In genomic region chr19:33225458-33225925, GRCh38 we compare ENCODE assay signal across 10 cellular contexts. TPM values are rescaled to one million over a fixed set of nuclear protein-coding genes. Genes with fewer than 3 reads are reported as not detected.
A peak's percentile ranks its signal among the peaks of the same experiment; 100 is the strongest.
DNase-seq lines count a peak whose midpoint lies in the region; ATAC-seq, FAIRE-seq and TF ChIP-seq lines count a peak whose summit lies in the region.
"Had no signal": no experiment of that assay in that cellular context is flagged by ENCODE, and none has a peak within 500 bp of the region (broad histone marks: within the 10 kb centered on the region; RNA-seq: fewer than 3 reads in every experiment).

Gene SLC7A10 (minus strand): TSS chr19:33225850. CDS start chr19:33225703, 147 bp downstream.

- H3K79me2 ChIP-seq in SK-N-SH (ENCODE audit: insufficient read depth) (no peaks in the 10 kb centered on the region), mammary epithelial cell (ENCODE audit: insufficient read depth, low read length) (no peaks in the 10 kb centered on the region)

- no TSS peak for BruUV-seq in mammary epithelial cell (replicated peaks; lab: Mats Ljungman, UMichigan)

- dilution Hi-C loops in mammary epithelial cell (cut with HindIII; ENCODE audit: low sequenced_read_pairs), result loop anchor here (25.0 kb wide), 1 partner anchor 187 kb away; no protein-coding TSS in a partner anchor

- ATAC-seq in SK-N-SH treated with all-trans-retinoic acid at 6 μM for 48 hours, result no peak; the same call in 2 of the 3 replicates
- ATAC-seq in right lobe of liver, result peak in 1 of 4 donors; percentile 29
- no peak for ATAC-seq in HG02642 (IDR thresholded peaks at IDR 0.05; ENCODE audit: poor library complexity, unreplicated experiment)

- H3K4me2 ChIP-seq in SK-N-SH (0 out of 2 replicates have a peak within 1 kb of the TSS, but pooled peaks have one; percentile 15), mammary epithelial cell (ENCODE audit: insufficient read depth, low read depth, low read length) (peak within 1 kb of the TSS; percentile 56)

- no peak for TF ChIP-seq POLR2A in right lobe of liver (IDR thresholded peaks at IDR 0.05)
- no peak for TF ChIP-seq POLR2A in stomach (IDR thresholded peaks at IDR 0.05)

- CTCF ChIA-PET in SK-N-SH (lab: Yijun Ruan, JAX), result interaction anchor here (1.0 to 5.0 kb wide), 4 partner anchors 10 to 181 kb away, joined by 3 to 34 read pairs (median 4); no protein-coding TSS in a partner anchor
- CTCF ChIA-PET in mammary epithelial cell (lab: Charles Lee; ENCODE audit: low non-redundant PET), result no interaction called here

- FAIRE-seq in D721Med (lab: Jason Lieb, UNC), result no peak

- H3K36me3 ChIP-seq in SK-N-SH (replicated peaks in 1 of 2; ENCODE audit: control insufficient read depth in 1 of 2, insufficient read depth in 2 of 2, low read length in 1 of 2) (no peaks in the 10 kb centered on the region), mammary epithelial cell (ENCODE audit: insufficient read depth, low read length) (no peaks in the 10 kb centered on the region), right lobe of liver (no peaks in the 10 kb centered on the region), stomach (no peaks in the 10 kb centered on the region)

- TF ChIP-seq EP300 in SK-N-SH (IDR thresholded peaks at IDR 0.05; ENCODE audit: borderline replicate concordance in 1 of 2, low read depth in 1 of 2, low read length in 1 of 2) (no peak), stomach (IDR thresholded peaks at IDR 0.05) (no peak)

- peak within 1 kb of the TSS in 1 of 2 experiments; percentile 22; a peak in 1 of 4 replicates for H3K4me3 ChIP-seq in SK-N-SH (ENCODE audit: low read depth in 2 of 2, low read length in 1 of 2)
- no peak within 1 kb of the TSS for H3K4me3 ChIP-seq in mammary epithelial cell (replicated peaks in 1 of 3; ENCODE audit: insufficient read depth in 1 of 3, low read depth in 2 of 3, low read length in 3 of 3)
- peak within 1 kb of the TSS in 2 of 3 donors; percentile 7 to 21 for H3K4me3 ChIP-seq in right lobe of liver
- peak within 1 kb of the TSS; percentile 29 to 54 (median 40) for H3K4me3 ChIP-seq in stomach

- H3K9me3 ChIP-seq in SK-N-SH, result 0 out of 2 replicates have a peak, but pooled peaks cover 9% of the 10 kb centered on the region
- H3K9me3 ChIP-seq in mammary epithelial cell (replicated peaks; ENCODE audit: insufficient read depth, low read length), result peaks cover 7% of the 10 kb centered on the region
- peaks cover 0 to 11% (median 3%) of the 10 kb centered on the region in 4 donors for H3K9me3 ChIP-seq in right lobe of liver
- H3K9me3 ChIP-seq in stomach, result peaks cover 9 to 31% (median 29%) of the 10 kb centered on the region in 4 donors

- TF ChIP-seq RAD21 in SK-N-SH (IDR thresholded peaks at IDR 0.05; ENCODE audit: low read length), result no peak

- no peak within 1 kb of the TSS for H3K9ac ChIP-seq in SK-N-SH
- H3K9ac ChIP-seq in mammary epithelial cell (ENCODE audit: insufficient read depth, low read length), result no peak within 1 kb of the TSS

- no peaks in the 10 kb centered on the region for H4K20me1 ChIP-seq in SK-N-SH (ENCODE audit: insufficient read depth)
- no peaks in the 10 kb centered on the region for H4K20me1 ChIP-seq in mammary epithelial cell (ENCODE audit: insufficient read depth, low read length)

- 0% methylated on average over 8 of the region's 62 CpGs for WGBS in SK-N-SH (ENCODE audit: low lambda C conversion rate)
- whole genome bisulfite sequencing in mammary epithelial cell (ENCODE audit: low coverage, missing lambda C conversion rate), result 17% methylated on average over 18 of the region's 62 CpGs
- 3% methylated on average over 21 of the region's 62 CpGs for WGBS in right lobe of liver (ENCODE audit: insufficient coverage, low coverage, low lambda C conversion rate, missing lambda C conversion rate)
- 0 to 13% (median 5%) methylated on average over 15 to 62 of the region's 62 CpGs for WGBS in stomach, 5 donors

- H3K9me2 ChIP-seq in SK-N-SH, result no peaks in the 10 kb centered on the region

- in situ Hi-C loops in mammary epithelial cell (cut with MboI; ENCODE audit: low sequenced_read_pairs in 2 of 2), result loop anchor here in 1 of 2 donors (25.0 kb wide), 1 partner anchor 537 kb away; no protein-coding TSS in a partner anchor

- no peak within 1 kb of the TSS for H3K27ac ChIP-seq in SK-N-SH (ENCODE audit: low read depth in 2 of 2, low read length in 1 of 2)
- H3K27ac ChIP-seq in mammary epithelial cell (ENCODE audit: insufficient read depth, low read depth, low read length), result no peak within 1 kb of the TSS
- H3K27ac ChIP-seq in right lobe of liver, result no peak within 1 kb of the TSS
- H3K27ac ChIP-seq in stomach, result no peak within 1 kb of the TSS

- intact Hi-C loops in mammary epithelial cell (cut with micrococcal nuclease) (no loop called here), right lobe of liver (cut with DNase I) (no loop called here), stomach (cut with DNase I; ENCODE audit: low total_unique reads) (no loop called here)

- H3F3A ChIP-seq in SK-N-SH (replicated peaks; ENCODE audit: insufficient read depth), result no peaks in the 10 kb centered on the region

- POLR2A ChIA-PET in SK-N-SH (lab: Yijun Ruan, JAX), result interaction anchor here (1.4 kb wide), 1 partner anchor 148 kb away, joined by 5 read pairs; the partner anchor contains the start of gene CEBPG

- H3K4me1 ChIP-seq in SK-N-SH (ENCODE audit: control insufficient read depth in 1 of 2, insufficient read depth in 2 of 2, low read depth in 1 of 2, low read length in 1 of 2), result no peaks in the 10 kb centered on the region; a peak in 1 of 4 replicates
- H3K4me1 ChIP-seq in mammary epithelial cell (ENCODE audit: insufficient read depth, low read length), result no peaks in the 10 kb centered on the region
- peaks cover 0 to 3% (median 0%) of the 10 kb centered on the region in 4 donors for H3K4me1 ChIP-seq in right lobe of liver
- H3K4me1 ChIP-seq in stomach, result peaks cover 8 to 25% (median 24%) of the 10 kb centered on the region in 4 donors

- peak; percentile 83 for DNase-seq in SK-N-SH
- no peak for DNase-seq in mammary epithelial cell
- no peak for DNase-seq in right lobe of liver
- no peak for DNase-seq in stomach
- DNase-seq in stimulated activated naive CD4-positive, alpha-beta T cell (lab: John Stamatoyannopoulos, UW), result no peak
- DNase-seq in D721Med (ENCODE audit: insufficient read length, low spot score), result no peak
- DNase-seq: Karpas-422, SHP77 treated with DMSO at 0.1 percent for 48 hours had no signal

- H2AFZ ChIP-seq in SK-N-SH (ENCODE audit: low read depth), result no peak within 1 kb of the TSS
- peak within 1 kb of the TSS; percentile 17 for H2AFZ ChIP-seq in mammary epithelial cell (ENCODE audit: low read depth, low read length)

- H3K27me3 ChIP-seq in SK-N-SH (ENCODE audit: insufficient read depth), result peaks cover 38% of the 10 kb centered on the region
- H3K27me3 ChIP-seq in mammary epithelial cell (ENCODE audit: insufficient read depth, low read length), result peaks cover 25% of the 10 kb centered on the region
- peaks cover 0 to 9% of the 10 kb centered on the region in 2 donors for H3K27me3 ChIP-seq in right lobe of liver
- H3K27me3 ChIP-seq in stomach, result peaks cover 9 to 90% (median 38%) of the 10 kb centered on the region in 3 donors

- TF ChIP-seq CTCF in SK-N-SH (IDR thresholded peaks at IDR 0.05) (no peak), mammary epithelial cell (conservative IDR thresholded peaks at IDR 0.05 in 1 of 2, IDR thresholded peaks at IDR 0.05 in 1 of 2; ENCODE audit: extremely low read depth in 1 of 2, insufficient read depth in 1 of 2, low read depth in 1 of 2, low read length in 2 of 2) (no peak), right lobe of liver (IDR thresholded peaks at IDR 0.05) (no peak), stomach (IDR thresholded peaks at IDR 0.05) (no peak), D721Med (IDR thresholded peaks at IDR 0.05; ENCODE audit: insufficient read depth, missing control alignments) (no peak)

TF ChIP-seq in SK-N-SH, 30 proteins besides CTCF, POLR2A, EP300 and RAD21:
- TF ChIP-seq NRF1 (IDR thresholded peaks at IDR 0.05; ENCODE audit: low read depth, low read length) (peak; percentile 26; the same call in 1 of the 2 replicates), FOXJ3 (CRISPR knock-in tag; IDR thresholded peaks at IDR 0.05) (no peak)

TF ChIP-seq in SK-N-SH treated with all-trans-retinoic acid at 6 μM for 48 hours, 23 proteins besides CTCF, POLR2A, EP300 and RAD21:
- TF ChIP-seq ZFP30 (CRISPR knock-in tag; IDR thresholded peaks at IDR 0.05) (no peak), ZNF70 (CRISPR knock-in tag; IDR thresholded peaks at IDR 0.05) (no peak), TOX (CRISPR knock-in tag; IDR thresholded peaks at IDR 0.05; ENCODE audit: borderline replicate concordance) (no peak)
- TF ChIP-seq, protein P1, sequence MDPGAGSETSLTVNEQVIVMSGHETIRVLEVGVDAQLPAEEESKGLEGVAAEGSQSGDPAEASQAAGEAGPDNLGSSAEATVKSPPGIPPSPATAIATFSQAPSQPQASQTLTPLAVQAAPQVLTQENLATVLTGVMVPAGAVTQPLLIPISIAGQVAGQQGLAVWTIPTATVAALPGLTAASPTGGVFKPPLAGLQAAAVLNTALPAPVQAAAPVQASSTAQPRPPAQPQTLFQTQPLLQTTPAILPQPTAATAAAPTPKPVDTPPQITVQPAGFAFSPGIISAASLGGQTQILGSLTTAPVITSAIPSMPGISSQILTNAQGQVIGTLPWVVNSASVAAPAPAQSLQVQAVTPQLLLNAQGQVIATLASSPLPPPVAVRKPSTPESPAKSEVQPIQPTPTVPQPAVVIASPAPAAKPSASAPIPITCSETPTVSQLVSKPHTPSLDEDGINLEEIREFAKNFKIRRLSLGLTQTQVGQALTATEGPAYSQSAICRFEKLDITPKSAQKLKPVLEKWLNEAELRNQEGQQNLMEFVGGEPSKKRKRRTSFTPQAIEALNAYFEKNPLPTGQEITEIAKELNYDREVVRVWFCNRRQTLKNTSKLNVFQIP (CRISPR knock-in tag; IDR thresholded peaks at IDR 0.05; ENCODE audit: borderline replicate concordance, low read depth), result no peak

RNA-seq across cellular contexts. Expression of gene SLC7A10, which starts in this region (rescaled TPM):
- 0.02 TPM in 1 of 2 replicates, not detected in the other for polyA plus RNA-seq in SK-N-SH (2012; rRNA removed)
- not detected in 2 replicates for polyA plus RNA-seq in SK-N-SH (2012; cell fraction: cytosol; rRNA removed)
- polyA plus RNA-seq in SK-N-SH (2012; cell fraction: nucleus; rRNA removed), result 0.07 TPM in 1 of 2 replicates, not detected in the other
- total RNA-seq in mammary epithelial cell, result not detected
- not detected for polyA plus RNA-seq in mammary epithelial cell
- not detected for polyA minus RNA-seq in mammary epithelial cell
- total RNA-seq in right lobe of liver, result not detected
- under 1 TPM in 1 of 5 donors, not detected in 4; 0.73 TPM for total RNA-seq in stomach
- not detected for polyA plus RNA-seq in stomach

Comparison
In these comparisons a context has a peak if more than half of its experiments do, and no peak if none do; other contexts are left out.
1. Peak in DNase-seq and H3K4me2 ChIP-seq in SK-N-SH; RNA of the gene not detected or under 1 TPM.
2. H3K4me3 ChIP-seq: peak in right lobe of liver (2 of 3) and stomach (4 of 4); none in mammary epithelial cell (0 of 3).